8 cellular contexts compared by ENCODE assay signal in the genomic region with DNA sequence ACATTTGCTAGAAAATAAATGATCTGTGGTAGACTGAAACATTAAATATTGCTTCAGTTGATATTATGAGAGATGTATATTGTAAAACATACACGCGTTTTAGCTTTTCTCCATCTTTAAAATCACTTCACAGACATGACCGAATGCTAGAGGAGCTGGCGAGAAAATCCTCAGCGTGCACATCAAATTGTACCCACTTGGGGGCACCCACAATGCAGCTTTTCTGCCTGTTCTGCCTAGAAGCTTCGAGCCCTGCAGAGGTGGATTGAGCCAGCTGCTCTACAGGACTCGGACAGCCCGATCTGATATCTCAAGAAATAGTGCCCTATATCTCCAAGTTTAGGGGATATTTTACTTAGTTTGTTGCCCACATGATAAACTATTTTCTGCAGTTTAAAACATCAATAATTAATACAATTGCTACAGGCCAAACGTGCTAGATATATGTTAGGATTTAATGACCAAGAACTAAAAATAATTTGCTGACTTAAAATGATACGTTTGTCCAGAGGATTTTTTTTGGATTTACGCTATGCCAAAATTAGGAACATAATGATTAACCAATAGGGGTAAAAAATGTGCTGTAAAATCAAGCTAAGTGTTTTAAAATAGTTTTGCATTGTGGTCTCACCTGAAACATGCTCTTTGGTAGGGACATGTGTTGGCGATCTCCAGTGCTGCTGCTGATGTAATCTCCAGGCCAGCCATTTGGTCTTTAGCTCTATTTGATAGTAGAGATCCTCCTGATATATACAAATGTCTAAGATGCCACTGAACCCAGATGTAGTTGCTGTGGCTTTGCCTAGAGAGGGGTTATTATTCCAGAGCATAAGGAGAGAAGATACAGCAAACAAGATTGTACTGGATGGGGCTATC. TPM values are rescaled to one million over a fixed set of nuclear protein-coding genes. Genes with fewer than 3 reads are reported as not detected.
DNase-seq lines count a peak whose midpoint lies in the region; ATAC-seq and TF ChIP-seq lines count a peak whose summit lies in the region.

No MANE protein-coding gene starts in this region.

- TF ChIP-seq POLR2A in thyroid gland (IDR thresholded peaks at IDR 0.05) = no peak

- H3K9me3 ChIP-seq in endocrine pancreas (ENCODE audit: control insufficient read depth, low read length) (no peaks in the 10 kb centered on the region), thyroid gland (no peaks in the 10 kb centered on the region)
- H3K9me3 ChIP-seq in naive thymus-derived CD4-positive, alpha-beta T cell (ENCODE audit: control insufficient read depth in 2 of 3, low read length in 3 of 3) = no peaks in the 10 kb centered on the region

- no peak overlapping the region for H3K27ac Mint-ChIP-seq in activated CD4-positive, alpha-beta T cell treated with anti-CD3 and anti-CD28 coated beads for 36 hours
- H3K27ac Mint-ChIP-seq in naive thymus-derived CD4-positive, alpha-beta T cell = no peak overlapping the region

- POLR2A ChIA-PET in activated CD4-positive, alpha-beta T cell treated with anti-CD3 and anti-CD28 coated beads for 36 hours (lab: Charles Lee) = interaction anchor here (0.6 to 1.4 kb wide), 2 partner anchors 30 to 78 kb away, joined by 5 read pairs; no protein-coding TSS in a partner anchor
- POLR2A ChIA-PET in naive thymus-derived CD4-positive, alpha-beta T cell (lab: Charles Lee) = no interaction called here

- H3K36me3 ChIP-seq in endocrine pancreas (ENCODE audit: control insufficient read depth, insufficient read depth, low read length) = no peaks in the 10 kb centered on the region
- no peaks in the 10 kb centered on the region for H3K36me3 ChIP-seq in naive thymus-derived CD4-positive, alpha-beta T cell (ENCODE audit: control insufficient read depth in 2 of 3, insufficient read depth in 3 of 3, low read length in 3 of 3)
- H3K36me3 ChIP-seq in thyroid gland = no peaks in the 10 kb centered on the region

- H3K4me3 ChIP-seq in endocrine pancreas (ENCODE audit: control insufficient read depth, insufficient read depth, low read length) (peak overlapping the region; percentile 14), thyroid gland (replicated peaks in 1 of 3) (no peak overlapping the region)
- no peak overlapping the region for H3K4me3 ChIP-seq in naive thymus-derived CD4-positive, alpha-beta T cell (ENCODE audit: low read length)

- H3K4me1 ChIP-seq in endocrine pancreas (ENCODE audit: control insufficient read depth, insufficient read depth, low read length) (peaks cover 12% of the 10 kb centered on the region), thyroid gland (no peaks in the 10 kb centered on the region)
- no peaks in the 10 kb centered on the region for H3K4me1 ChIP-seq in naive thymus-derived CD4-positive, alpha-beta T cell (ENCODE audit: control insufficient read depth in 2 of 2, insufficient read depth in 2 of 2, low read length in 2 of 2)

- CTCF ChIA-PET in activated CD4-positive, alpha-beta T cell treated with anti-CD3 and anti-CD28 coated beads for 36 hours (lab: Charles Lee) = interaction anchor here (0.6 to 4.1 kb wide), 19 partner anchors 9 to 509 kb away, joined by 3 to 62 read pairs (median 5); no protein-coding TSS in a partner anchor
- CTCF ChIA-PET in naive thymus-derived CD4-positive, alpha-beta T cell (lab: Charles Lee) = interaction anchor here (0.6 to 1.1 kb wide), 6 partner anchors 19 to 835 kb away, joined by 3 read pairs; no protein-coding TSS in a partner anchor

- ATAC-seq in GM18511 (IDR thresholded peaks at IDR 0.05; ENCODE audit: unreplicated experiment) (peak; percentile 95), HG03108 (IDR thresholded peaks at IDR 0.05; ENCODE audit: unreplicated experiment) (peak; percentile 74)
- peak; percentile 98 for ATAC-seq in activated CD4-positive, alpha-beta T cell treated with anti-CD3 and anti-CD28 coated beads for 36 hours
- peak; percentile 85 for ATAC-seq in naive thymus-derived CD4-positive, alpha-beta T cell

- no peaks in the 10 kb centered on the region for H3K27me3 ChIP-seq in endocrine pancreas (ENCODE audit: control insufficient read depth, insufficient read depth, low read length)
- H3K27me3 ChIP-seq in naive thymus-derived CD4-positive, alpha-beta T cell (ENCODE audit: control insufficient read depth in 2 of 2, insufficient read depth in 2 of 2, low read length in 2 of 2) = no peaks in the 10 kb centered on the region
- H3K27me3 ChIP-seq in thyroid gland = no peaks in the 10 kb centered on the region

- H3K27ac ChIP-seq in naive thymus-derived CD4-positive, alpha-beta T cell (ENCODE audit: low read depth, low read length) = no peak overlapping the region
- no peak overlapping the region for H3K27ac ChIP-seq in thyroid gland

- no peaks in the 10 kb centered on the region for H3K36me3 Mint-ChIP-seq in activated CD4-positive, alpha-beta T cell treated with anti-CD3 and anti-CD28 coated beads for 36 hours (ENCODE audit: low read depth)
- H3K36me3 Mint-ChIP-seq in naive thymus-derived CD4-positive, alpha-beta T cell = no peaks in the 10 kb centered on the region

- no peak overlapping the region for H3K9ac ChIP-seq in endocrine pancreas (ENCODE audit: control insufficient read depth, insufficient read depth, low read length)

- 37 to 38% methylated on average over 12 of the region's 12 CpGs for WGBS in thyroid gland, 2 donors

- intact Hi-C loops in activated CD4-positive, alpha-beta T cell treated with anti-CD3 and anti-CD28 coated beads for 36 hours (cut with DNase I, micrococcal nuclease) = loop anchor here (1.0 to 5.0 kb wide), 4 partner anchors 47 to 893 kb away; no protein-coding TSS in a partner anchor
- intact Hi-C loops in naive thymus-derived CD4-positive, alpha-beta T cell (cut with micrococcal nuclease) = loop anchor here (1.0 kb wide), 2 partner anchors 78 to 893 kb away; no protein-coding TSS in a partner anchor
- intact Hi-C loops in thyroid gland (cut with DNase I) = no loop called here

- TF ChIP-seq CTCF in thyroid gland (IDR thresholded peaks at IDR 0.05) = peak in 4 of 6 experiments; percentile 28 to 56 (median 42)

- peaks cover 10% of the 10 kb centered on the region for H3K27me3 Mint-ChIP-seq in activated CD4-positive, alpha-beta T cell treated with anti-CD3 and anti-CD28 coated beads for 36 hours
- H3K27me3 Mint-ChIP-seq in naive thymus-derived CD4-positive, alpha-beta T cell = peaks cover 6 to 35% (median 23%) of the 10 kb centered on the region in 5 donors

- DNase-seq in AG08395 (ENCODE audit: low spot score) (peak; percentile 50), NCI-H2227 treated with DMSO at 0.1 percent for 48 hours (lab: John Stamatoyannopoulos, UW) (peak; percentile 91), thyroid gland (peak; percentile 44 to 60)
- peak; percentile 79 for DNase-seq in activated CD4-positive, alpha-beta T cell treated with anti-CD3 and anti-CD28 coated beads for 36 hours
- peak; percentile 9 to 61 (median 28) for DNase-seq in naive thymus-derived CD4-positive, alpha-beta T cell

- H3K4me1 Mint-ChIP-seq in activated CD4-positive, alpha-beta T cell treated with anti-CD3 and anti-CD28 coated beads for 36 hours = peaks cover 4% of the 10 kb centered on the region
- H3K4me1 Mint-ChIP-seq in naive thymus-derived CD4-positive, alpha-beta T cell = peaks cover 0 to 6% (median 4%) of the 10 kb centered on the region in 7 donors

- H3K4me3 Mint-ChIP-seq in activated CD4-positive, alpha-beta T cell treated with anti-CD3 and anti-CD28 coated beads for 36 hours = no peak overlapping the region
- H3K4me3 Mint-ChIP-seq in naive thymus-derived CD4-positive, alpha-beta T cell = peak overlapping the region in 1 of 10 donors; percentile 37

- H3K9me3 Mint-ChIP-seq in activated CD4-positive, alpha-beta T cell treated with anti-CD3 and anti-CD28 coated beads for 36 hours (ENCODE audit: low read depth) = peaks cover 3% of the 10 kb centered on the region
- peaks cover 0 to 5% (median 1%) of the 10 kb centered on the region in 11 donors for H3K9me3 Mint-ChIP-seq in naive thymus-derived CD4-positive, alpha-beta T cell

RNA-seq across cellular contexts. Expression of gene ATP5MC3, which starts 22.3 kb away (rescaled TPM):
- 100 to 1,000 TPM; 244 to 386 TPM for total RNA-seq in activated CD4-positive, alpha-beta T cell treated with anti-CD3 and anti-CD28 coated beads for 36 hours
- 100 to 1,000 TPM in 1 of 5 experiments, 10 to 100 TPM in 4; 70.3 to 220 (median 77.6) TPM for total RNA-seq in naive thymus-derived CD4-positive, alpha-beta T cell
- 100 to 1,000 TPM; 342 to 441 TPM for polyA plus RNA-seq in naive thymus-derived CD4-positive, alpha-beta T cell
- 100 to 1,000 TPM in 3 of 4 donors, 10 to 100 TPM in 1; 71.0 to 236 (median 172) TPM for total RNA-seq in thyroid gland

RNA-seq across cellular contexts. Expression of gene ATF2, which starts 35.9 kb away (rescaled TPM):
- total RNA-seq in activated CD4-positive, alpha-beta T cell treated with anti-CD3 and anti-CD28 coated beads for 36 hours = 10 to 100 TPM; 52.2 to 67.5 TPM
- 10 to 100 TPM; 40.5 to 67.2 (median 58.7) TPM for total RNA-seq in naive thymus-derived CD4-positive, alpha-beta T cell
- polyA plus RNA-seq in naive thymus-derived CD4-positive, alpha-beta T cell = 10 to 100 TPM; 29.6 to 61.7 TPM
- 100 to 1,000 TPM in 1 of 4 donors, 10 to 100 TPM in 3; 64.8 to 120 (median 88.0) TPM for total RNA-seq in thyroid gland

Comparison
In these comparisons a context has a peak if more than half of its experiments do, and no peak if none do; other contexts are left out.
1. DNase-seq: peak in every context shown above with its lines; median percentile 91 in NCI-H2227 treated with DMSO at 0.1 percent for 48 hours; 79 in activated CD4-positive, alpha-beta T cell treated with anti-CD3 and anti-CD28 coated beads for 36 hours; 52 in thyroid gland; 50 in AG08395; 28 in naive thymus-derived CD4-positive, alpha-beta T cell.